ENCODE assay signal across 8 cellular contexts in the genomic region with DNA sequence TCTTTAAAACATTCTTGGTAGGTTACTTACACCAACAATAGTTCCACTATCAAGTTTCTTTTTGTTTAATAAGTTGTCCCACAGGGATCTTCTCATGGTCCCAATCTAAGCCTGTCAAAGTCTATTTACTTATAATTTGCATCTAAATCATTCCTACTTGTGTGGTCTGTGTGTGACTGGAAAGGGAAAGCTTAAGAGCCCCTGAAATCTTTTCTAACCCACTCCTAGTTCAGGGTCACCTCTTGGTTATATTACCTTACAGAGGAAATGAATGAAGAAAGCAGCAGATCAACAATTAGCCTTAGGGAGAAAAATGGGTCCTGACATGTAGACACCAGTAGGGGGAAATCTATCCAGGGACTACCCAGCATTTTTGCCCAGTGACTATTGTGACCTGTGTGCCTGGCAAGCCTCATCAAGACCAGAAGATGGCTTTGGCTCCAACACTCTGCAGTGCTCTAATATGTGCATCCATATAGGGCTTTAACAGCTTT.
DNase-seq lines count a peak whose midpoint lies in the region; ATAC-seq and TF ChIP-seq lines count a peak whose summit lies in the region.

No MANE protein-coding gene starts in this region.

- DNase-seq in AG08396 (ENCODE audit: low spot score): peak; percentile 13
- DNase-seq in HPDE6-E6E7 (ENCODE audit: extremely low spot score): peak; percentile 86
- DNase-seq in dedifferentiated amniotic fluid mesenchymal stem cell (ENCODE audit: extremely low spot score): no peak
- no peak for DNase-seq in middle frontal gyrus (ENCODE audit: extremely low spot score, low spot score)
- no peak for DNase-seq in stimulated activated naive CD8-positive, alpha-beta T cell treated with anti-CD3 and anti-CD28 coated beads, Interleukin-15, Interleukin-2, amounts not matched to agents 100 U/mL and 50 U/mL, for 24 hours

- ATAC-seq in SK-N-SH treated with all-trans-retinoic acid at 6 μM for 48 hours (peak; percentile 71), HG03045 (IDR thresholded peaks at IDR 0.05; ENCODE audit: unreplicated experiment) (no peak)
- ATAC-seq in stimulated activated naive CD8-positive, alpha-beta T cell treated with anti-CD3 and anti-CD28 coated beads, Interleukin-15, Interleukin-2, amounts not matched to agents 100 U/mL and 50 U/mL, for 24 hours: no peak

- no peak overlapping the region for H3K27ac ChIP-seq in iPS-18a (ENCODE audit: low read length)

- no peaks in the 10 kb centered on the region for H3K27me3 ChIP-seq in iPS-18a (ENCODE audit: control insufficient read depth, insufficient read depth, low read length)

- no peaks in the 10 kb centered on the region for H3K9me3 ChIP-seq in iPS-18a (ENCODE audit: control insufficient read depth, low read depth, low read length)

- no peak overlapping the region for H3K9ac ChIP-seq in iPS-18a (ENCODE audit: low read length)

- H3K36me3 ChIP-seq in iPS-18a (ENCODE audit: control insufficient read depth, low read depth, low read length): no peaks in the 10 kb centered on the region

- peak overlapping the region; percentile 1 for H3K4me3 ChIP-seq in iPS-18a (ENCODE audit: low read length)

- peaks cover 32% of the 10 kb centered on the region for H3K4me1 ChIP-seq in iPS-18a (ENCODE audit: control insufficient read depth, low read depth, low read length)

TF ChIP-seq in SK-N-SH treated with all-trans-retinoic acid at 6 μM for 48 hours, 23 proteins besides CTCF, POLR2A, EP300 and RAD21:
- TF ChIP-seq, protein P1, sequence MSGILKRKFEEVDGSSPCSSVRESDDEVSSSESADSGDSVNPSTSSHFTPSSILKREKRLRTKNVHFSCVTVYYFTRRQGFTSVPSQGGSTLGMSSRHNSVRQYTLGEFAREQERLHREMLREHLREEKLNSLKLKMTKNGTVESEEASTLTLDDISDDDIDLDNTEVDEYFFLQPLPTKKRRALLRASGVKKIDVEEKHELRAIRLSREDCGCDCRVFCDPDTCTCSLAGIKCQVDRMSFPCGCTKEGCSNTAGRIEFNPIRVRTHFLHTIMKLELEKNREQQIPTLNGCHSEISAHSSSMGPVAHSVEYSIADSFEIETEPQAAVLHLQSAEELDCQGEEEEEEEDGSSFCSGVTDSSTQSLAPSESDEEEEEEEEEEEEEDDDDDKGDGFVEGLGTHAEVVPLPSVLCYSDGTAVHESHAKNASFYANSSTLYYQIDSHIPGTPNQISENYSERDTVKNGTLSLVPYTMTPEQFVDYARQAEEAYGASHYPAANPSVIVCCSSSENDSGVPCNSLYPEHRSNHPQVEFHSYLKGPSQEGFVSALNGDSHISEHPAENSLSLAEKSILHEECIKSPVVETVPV (CRISPR knock-in tag; IDR thresholded peaks at IDR 0.05): no peak
- TF ChIP-seq TCF4 (CRISPR knock-in tag; IDR thresholded peaks at IDR 0.05; ENCODE audit: borderline replicate concordance): no peak
- TF ChIP-seq GLIS3 (CRISPR knock-in tag; IDR thresholded peaks at IDR 0.05): no peak
- no peak for TF ChIP-seq BACH2 (CRISPR knock-in tag; IDR thresholded peaks at IDR 0.05; ENCODE audit: borderline replicate concordance)
- TF ChIP-seq OSR1 (CRISPR knock-in tag; IDR thresholded peaks at IDR 0.05): no peak
- TF ChIP-seq ESRRG (CRISPR knock-in tag; IDR thresholded peaks at IDR 0.05): no peak
- no peak for TF ChIP-seq ZNF8 (CRISPR knock-in tag; IDR thresholded peaks at IDR 0.05)
- no peak for TF ChIP-seq ZFP3 (CRISPR knock-in tag; IDR thresholded peaks at IDR 0.05)
- no peak for TF ChIP-seq ZNF565 (CRISPR knock-in tag; conservative IDR thresholded peaks at IDR 0.05; ENCODE audit: low read depth)
- TF ChIP-seq, protein P2, sequence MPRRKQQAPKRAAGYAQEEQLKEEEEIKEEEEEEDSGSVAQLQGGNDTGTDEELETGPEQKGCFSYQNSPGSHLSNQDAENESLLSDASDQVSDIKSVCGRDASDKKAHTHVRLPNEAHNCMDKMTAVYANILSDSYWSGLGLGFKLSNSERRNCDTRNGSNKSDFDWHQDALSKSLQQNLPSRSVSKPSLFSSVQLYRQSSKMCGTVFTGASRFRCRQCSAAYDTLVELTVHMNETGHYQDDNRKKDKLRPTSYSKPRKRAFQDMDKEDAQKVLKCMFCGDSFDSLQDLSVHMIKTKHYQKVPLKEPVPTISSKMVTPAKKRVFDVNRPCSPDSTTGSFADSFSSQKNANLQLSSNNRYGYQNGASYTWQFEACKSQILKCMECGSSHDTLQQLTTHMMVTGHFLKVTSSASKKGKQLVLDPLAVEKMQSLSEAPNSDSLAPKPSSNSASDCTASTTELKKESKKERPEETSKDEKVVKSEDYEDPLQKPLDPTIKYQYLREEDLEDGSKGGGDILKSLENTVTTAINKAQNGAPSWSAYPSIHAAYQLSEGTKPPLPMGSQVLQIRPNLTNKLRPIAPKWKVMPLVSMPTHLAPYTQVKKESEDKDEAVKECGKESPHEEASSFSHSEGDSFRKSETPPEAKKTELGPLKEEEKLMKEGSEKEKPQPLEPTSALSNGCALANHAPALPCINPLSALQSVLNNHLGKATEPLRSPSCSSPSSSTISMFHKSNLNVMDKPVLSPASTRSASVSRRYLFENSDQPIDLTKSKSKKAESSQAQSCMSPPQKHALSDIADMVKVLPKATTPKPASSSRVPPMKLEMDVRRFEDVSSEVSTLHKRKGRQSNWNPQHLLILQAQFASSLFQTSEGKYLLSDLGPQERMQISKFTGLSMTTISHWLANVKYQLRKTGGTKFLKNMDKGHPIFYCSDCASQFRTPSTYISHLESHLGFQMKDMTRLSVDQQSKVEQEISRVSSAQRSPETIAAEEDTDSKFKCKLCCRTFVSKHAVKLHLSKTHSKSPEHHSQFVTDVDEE (CRISPR knock-in tag; IDR thresholded peaks at IDR 0.05): no peak
- no peak for TF ChIP-seq ZC3H10 (CRISPR knock-in tag; IDR thresholded peaks at IDR 0.05)
- TF ChIP-seq TOX (CRISPR knock-in tag; IDR thresholded peaks at IDR 0.05; ENCODE audit: borderline replicate concordance): no peak
- no peak for TF ChIP-seq ZFP30 (CRISPR knock-in tag; IDR thresholded peaks at IDR 0.05)
- TF ChIP-seq RARB (CRISPR knock-in tag; IDR thresholded peaks at IDR 0.05): no peak
- TF ChIP-seq ZNF70 (CRISPR knock-in tag; IDR thresholded peaks at IDR 0.05): no peak
- TF ChIP-seq, protein P3, sequence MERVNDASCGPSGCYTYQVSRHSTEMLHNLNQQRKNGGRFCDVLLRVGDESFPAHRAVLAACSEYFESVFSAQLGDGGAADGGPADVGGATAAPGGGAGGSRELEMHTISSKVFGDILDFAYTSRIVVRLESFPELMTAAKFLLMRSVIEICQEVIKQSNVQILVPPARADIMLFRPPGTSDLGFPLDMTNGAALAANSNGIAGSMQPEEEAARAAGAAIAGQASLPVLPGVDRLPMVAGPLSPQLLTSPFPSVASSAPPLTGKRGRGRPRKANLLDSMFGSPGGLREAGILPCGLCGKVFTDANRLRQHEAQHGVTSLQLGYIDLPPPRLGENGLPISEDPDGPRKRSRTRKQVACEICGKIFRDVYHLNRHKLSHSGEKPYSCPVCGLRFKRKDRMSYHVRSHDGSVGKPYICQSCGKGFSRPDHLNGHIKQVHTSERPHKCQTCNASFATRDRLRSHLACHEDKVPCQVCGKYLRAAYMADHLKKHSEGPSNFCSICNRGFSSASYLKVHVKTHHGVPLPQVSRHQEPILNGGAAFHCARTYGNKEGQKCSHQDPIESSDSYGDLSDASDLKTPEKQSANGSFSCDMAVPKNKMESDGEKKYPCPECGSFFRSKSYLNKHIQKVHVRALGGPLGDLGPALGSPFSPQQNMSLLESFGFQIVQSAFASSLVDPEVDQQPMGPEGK (CRISPR knock-in tag; IDR thresholded peaks at IDR 0.05; ENCODE audit: borderline replicate concordance): no peak

Comparison
In these comparisons a context has a peak if more than half of its experiments do, and no peak if none do; other contexts are left out.
1. DNase-seq: peak in AG08396 (single experiment) and HPDE6-E6E7 (single experiment); none in dedifferentiated amniotic fluid mesenchymal stem cell (single experiment), middle frontal gyrus (single experiment) and stimulated activated naive CD8-positive, alpha-beta T cell treated with anti-CD3 and anti-CD28 coated beads, Interleukin-15, Interleukin-2, amounts not matched to agents 100 U/mL and 50 U/mL, for 24 hours (single experiment).